8 cellular contexts compared by ENCODE assay signal in genomic region chr1:39573736-39574624, GRCh38. TPM values are rescaled to one million over a fixed set of nuclear protein-coding genes. Genes with fewer than 3 reads are reported as not detected.
DNase-seq lines count a peak whose midpoint lies in the region; ATAC-seq lines count a peak whose summit lies in the region.

No MANE protein-coding gene starts in this region.

- peaks cover 61% of the 10 kb centered on the region for H3K36me3 Mint-ChIP-seq in activated CD4-positive, alpha-beta T cell treated with anti-CD3 and anti-CD28 coated beads, Interleukin-2, amount 10 ng/mL, durations not matched to agents 24 days and 14 days (ENCODE audit: low read depth)
- peaks cover 57% of the 10 kb centered on the region for H3K36me3 Mint-ChIP-seq in activated CD4-positive, alpha-beta memory T cell treated with anti-CD3 and anti-CD28 coated beads, Interleukin-2, amount 10 ng/mL, durations not matched to agents 7 days and 5 days (ENCODE audit: low read depth)

- H3K4me3 ChIP-seq in skeletal muscle cell (ENCODE audit: low read depth, low read length): peak overlapping the region; percentile 86

- no peak for DNase-seq in activated CD4-positive, alpha-beta T cell treated with anti-CD3 and anti-CD28 coated beads, Interleukin-2, amount 10 ng/mL, durations not matched to agents 24 days and 14 days
- no peak for DNase-seq in activated CD4-positive, alpha-beta T cell treated with anti-CD3 and anti-CD28 coated beads, Interleukin-2, amount 50 U/mL, for 48 hours
- no peak for DNase-seq in activated CD4-positive, alpha-beta memory T cell treated with anti-CD3 and anti-CD28 coated beads, Interleukin-2, amount 10 ng/mL, durations not matched to agents 7 days and 5 days
- DNase-seq in left cardiac atrium (no peak), skeletal muscle cell (ENCODE audit: low read depth) (no peak), T-helper 9 cell (no peak), A172 (ENCODE audit: low spot score) (no peak)

- POLR2A ChIA-PET in activated CD4-positive, alpha-beta memory T cell treated with anti-CD3 and anti-CD28 coated beads, Interleukin-2, amount 10 ng/mL, durations not matched to agents 7 days and 5 days (lab: Charles Lee): interaction anchor here (0.7 to 4.9 kb wide), 7 partner anchors 9 to 369 kb away, joined by 3 to 36 read pairs (median 4); partner anchors contain the start of genes MACF1 and PPIE

- no peaks in the 10 kb centered on the region for H3K9me3 Mint-ChIP-seq in activated CD4-positive, alpha-beta T cell treated with anti-CD3 and anti-CD28 coated beads, Interleukin-2, amount 10 ng/mL, durations not matched to agents 24 days and 14 days
- H3K9me3 Mint-ChIP-seq in activated CD4-positive, alpha-beta memory T cell treated with anti-CD3 and anti-CD28 coated beads, Interleukin-2, amount 10 ng/mL, durations not matched to agents 7 days and 5 days: no peaks in the 10 kb centered on the region

- peak; percentile 42 to 59 for ATAC-seq in left cardiac atrium
- no peak for ATAC-seq in HG02973 (IDR thresholded peaks at IDR 0.05; ENCODE audit: unreplicated experiment)

- CTCF ChIA-PET in activated CD4-positive, alpha-beta memory T cell treated with anti-CD3 and anti-CD28 coated beads, Interleukin-2, amount 10 ng/mL, durations not matched to agents 7 days and 5 days (lab: Charles Lee): interaction anchor here (0.8 to 2.3 kb wide), 9 partner anchors 32 to 382 kb away, joined by 3 to 10 read pairs (median 3); no protein-coding TSS in a partner anchor

- intact Hi-C loops in activated CD4-positive, alpha-beta T cell treated with anti-CD3 and anti-CD28 coated beads, Interleukin-2, amount 10 ng/mL, durations not matched to agents 24 days and 14 days (cut with micrococcal nuclease): loop anchor here (10.0 kb wide), 1 partner anchor 369 kb away; the partner anchor contains the start of gene MACF1
- intact Hi-C loops in left cardiac atrium (cut with DNase I): no loop called here

- H3K27ac Mint-ChIP-seq in activated CD4-positive, alpha-beta T cell treated with anti-CD3 and anti-CD28 coated beads, Interleukin-2, amount 10 ng/mL, durations not matched to agents 24 days and 14 days: peak overlapping the region; percentile 55
- H3K27ac Mint-ChIP-seq in activated CD4-positive, alpha-beta memory T cell treated with anti-CD3 and anti-CD28 coated beads, Interleukin-2, amount 10 ng/mL, durations not matched to agents 7 days and 5 days: peak overlapping the region; percentile 53

- H3K27me3 Mint-ChIP-seq in activated CD4-positive, alpha-beta T cell treated with anti-CD3 and anti-CD28 coated beads, Interleukin-2, amount 10 ng/mL, durations not matched to agents 24 days and 14 days: no peaks in the 10 kb centered on the region
- no peaks in the 10 kb centered on the region for H3K27me3 Mint-ChIP-seq in activated CD4-positive, alpha-beta memory T cell treated with anti-CD3 and anti-CD28 coated beads, Interleukin-2, amount 10 ng/mL, durations not matched to agents 7 days and 5 days

- peaks cover 43% of the 10 kb centered on the region for H3K4me1 Mint-ChIP-seq in activated CD4-positive, alpha-beta T cell treated with anti-CD3 and anti-CD28 coated beads, Interleukin-2, amount 10 ng/mL, durations not matched to agents 24 days and 14 days
- peaks cover 45% of the 10 kb centered on the region for H3K4me1 Mint-ChIP-seq in activated CD4-positive, alpha-beta memory T cell treated with anti-CD3 and anti-CD28 coated beads, Interleukin-2, amount 10 ng/mL, durations not matched to agents 7 days and 5 days

- peak overlapping the region; percentile 93 for H3K4me3 Mint-ChIP-seq in activated CD4-positive, alpha-beta T cell treated with anti-CD3 and anti-CD28 coated beads, Interleukin-2, amount 10 ng/mL, durations not matched to agents 24 days and 14 days
- H3K4me3 Mint-ChIP-seq in activated CD4-positive, alpha-beta memory T cell treated with anti-CD3 and anti-CD28 coated beads, Interleukin-2, amount 10 ng/mL, durations not matched to agents 7 days and 5 days: peak overlapping the region; percentile 90

RNA-seq across cellular contexts. Expression of gene PABPC4, which starts 2.6 kb away (rescaled TPM):
- total RNA-seq in activated CD4-positive, alpha-beta T cell treated with anti-CD3 and anti-CD28 coated beads, Interleukin-2, amount 10 ng/mL, durations not matched to agents 24 days and 14 days: 337 and 353 TPM in 2 replicates
- 100 to 1,000 TPM; 159 to 161 TPM for total RNA-seq in activated CD4-positive, alpha-beta memory T cell treated with anti-CD3 and anti-CD28 coated beads, Interleukin-2, amount 10 ng/mL, durations not matched to agents 7 days and 5 days
- 100 to 1,000 TPM; 206 to 343 TPM for total RNA-seq in left cardiac atrium
- 72.8 and 95.1 TPM in 2 replicates for total RNA-seq in A172 (2014; rRNA removed; shearing (Covaris generic))
